ENCODE assay signal across 8 cellular contexts in the genomic region with DNA sequence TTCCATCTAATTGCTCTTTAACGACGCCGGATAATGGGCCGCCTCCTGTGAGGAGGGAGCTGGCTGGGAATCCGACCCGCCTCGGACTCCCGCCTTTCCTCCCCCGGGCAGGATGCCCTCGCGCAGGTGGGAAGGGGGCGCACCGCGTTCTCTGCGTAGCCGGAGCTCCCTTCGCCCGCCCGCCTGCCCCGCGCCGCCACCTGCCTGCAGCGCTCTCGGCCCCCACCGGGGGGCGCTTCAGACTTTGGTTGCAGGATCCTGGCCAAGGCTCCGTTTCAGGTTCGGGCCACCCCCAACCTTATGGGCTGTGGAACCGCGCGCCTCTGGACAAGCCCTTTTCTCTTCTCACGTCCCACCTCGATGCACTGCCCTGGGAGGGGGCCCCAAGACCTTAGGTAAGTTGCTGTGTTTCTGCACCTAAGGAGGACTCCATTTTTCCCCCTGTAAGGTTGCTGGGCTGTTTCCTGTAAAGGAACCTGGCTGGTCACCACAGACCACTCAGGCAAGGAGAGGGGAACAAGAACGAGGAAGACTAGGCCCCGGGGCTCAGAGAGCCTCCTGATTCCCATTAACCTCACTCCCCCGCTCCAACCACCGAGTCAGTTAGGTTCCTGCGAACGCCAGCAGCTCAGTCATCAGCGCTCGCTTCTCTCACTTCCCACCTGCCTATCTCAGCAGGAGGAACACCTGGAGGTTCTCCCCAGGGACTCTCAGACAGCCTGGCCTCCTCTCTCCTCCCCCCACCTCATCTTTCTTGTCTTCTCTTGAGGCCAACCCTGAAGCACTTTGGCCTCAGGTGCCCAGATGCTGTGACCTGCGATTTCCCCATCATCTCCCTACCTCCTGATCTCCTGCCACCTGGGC. TPM values are rescaled to one million over a fixed set of nuclear protein-coding genes. Genes with fewer than 3 reads are reported as not detected.
DNase-seq lines count a peak whose midpoint lies in the region; ATAC-seq, FAIRE-seq and TF ChIP-seq lines count a peak whose summit lies in the region.

No MANE protein-coding gene starts in this region.

- H3K4me3 ChIP-seq in RWPE2 (ENCODE audit: severe bottlenecking) (no peak overlapping the region), cardiac muscle cell (no peak overlapping the region), retinal pigment epithelial cell (ENCODE audit: low read length) (peak overlapping the region; percentile 31)

- in situ Hi-C loops in GM13977 (cut with MboI; ENCODE audit: low pct_unique_long_range_greater_than_20kb, low sequenced_read_pairs, unreplicated experiment): no loop called here

- H3K27ac ChIP-seq in RWPE2 (ENCODE audit: poor library complexity, severe bottlenecking) (no peak overlapping the region), cardiac muscle cell (no peak overlapping the region)

- H3K27me3 ChIP-seq in RWPE2 (ENCODE audit: insufficient read depth, poor library complexity, severe bottlenecking): peaks cover 11% of the 10 kb centered on the region
- peaks cover 68% of the 10 kb centered on the region for H3K27me3 ChIP-seq in cardiac muscle cell

- DNase-seq in GM13977 (ENCODE audit: low spot score): peak; percentile 86
- DNase-seq in HTR-8/SVneo (ENCODE audit: insufficient read length, low spot score): peak; percentile 55
- no peak for DNase-seq in RWPE2 (ENCODE audit: low spot score)
- peak; percentile 44 to 75 (median 70) for DNase-seq in activated naive CD4-positive, alpha-beta T cell (lab: John Stamatoyannopoulos, UW)
- peak; percentile 55 to 73 for DNase-seq in cardiac muscle cell (ENCODE audit: low read depth in 1 of 2, low spot score in 1 of 2)
- DNase-seq in retinal pigment epithelial cell (ENCODE audit: low read depth): no peak

- H3K36me3 ChIP-seq in RWPE2 (ENCODE audit: low read depth): peaks cover under 1% of the 10 kb centered on the region; the same call in 1 of the 2 replicates
- H3K36me3 ChIP-seq in cardiac muscle cell: no peaks in the 10 kb centered on the region

- no peaks in the 10 kb centered on the region for H3K9me3 ChIP-seq in RWPE2 (ENCODE audit: severe bottlenecking)
- no peaks in the 10 kb centered on the region for H3K9me3 ChIP-seq in cardiac muscle cell (ENCODE audit: low read depth)

- H3K4me1 ChIP-seq in RWPE2 (ENCODE audit: insufficient read depth, poor library complexity, severe bottlenecking) (peaks cover 7% of the 10 kb centered on the region), cardiac muscle cell (ENCODE audit: low read depth) (no peaks in the 10 kb centered on the region)

- ATAC-seq in RWPE2 (ENCODE audit: low read depth) (peak; percentile 62), HG02610 (IDR thresholded peaks at IDR 0.05; ENCODE audit: unreplicated experiment) (no peak), HG02588 (IDR thresholded peaks at IDR 0.05; ENCODE audit: unreplicated experiment) (no peak)

- peak; percentile 76 for FAIRE-seq in HTR-8/SVneo (lab: Jason Lieb, UNC)

- peak; percentile 81 for TF ChIP-seq CTCF in GM13977 (IDR thresholded peaks at IDR 0.05; ENCODE audit: extremely low read depth, insufficient read depth, missing control alignments)
- peak; percentile 85 for TF ChIP-seq CTCF in RWPE2 (IDR thresholded peaks at IDR 0.05; ENCODE audit: poor library complexity, severe bottlenecking)
- peak; percentile 89 for TF ChIP-seq CTCF in cardiac muscle cell (IDR thresholded peaks at IDR 0.05; ENCODE audit: low read depth, low read length)
- TF ChIP-seq CTCF in retinal pigment epithelial cell (conservative IDR thresholded peaks at IDR 0.05; ENCODE audit: low read depth, low read length): peak; percentile 83

RNA-seq across cellular contexts. Expression of a gene that starts 11.4 kb away (rescaled TPM):
- 50.1 and 52.9 TPM in 2 replicates for total RNA-seq in cardiac muscle cell
- 18.2 and 27.5 TPM in 2 replicates for polyA plus RNA-seq in cardiac muscle cell

RNA-seq across cellular contexts. Expression of a gene that starts 19.4 kb away (rescaled TPM):
- total RNA-seq in cardiac muscle cell: 32.7 and 37.8 TPM in 2 replicates
- 23.3 and 23.4 TPM in 2 replicates for polyA plus RNA-seq in cardiac muscle cell

RNA-seq across cellular contexts. Expression of a gene that starts 19.5 kb away (rescaled TPM):
- total RNA-seq in cardiac muscle cell: 1.3 and 4.5 TPM in 2 replicates
- 2.4 and 7.7 TPM in 2 replicates for polyA plus RNA-seq in cardiac muscle cell

RNA-seq across cellular contexts. Expression of a gene that starts 50.8 kb away (rescaled TPM):
- 156 and 168 TPM in 2 replicates for total RNA-seq in cardiac muscle cell
- polyA plus RNA-seq in cardiac muscle cell: 128 and 129 TPM in 2 replicates

Comparison
In these comparisons a context has a peak if more than half of its experiments do, and no peak if none do; other contexts are left out.
1. DNase-seq: peak in GM13977 (single experiment), HTR-8/SVneo (single experiment), activated naive CD4-positive, alpha-beta T cell (4 of 4) and cardiac muscle cell (2 of 2); none in RWPE2 (single experiment) and retinal pigment epithelial cell (single experiment).
2. Peak in every context shown above with its lines, with median percentiles within 50 percentile points of each other: CTCF ChIP-seq.